In the genomic region with DNA sequence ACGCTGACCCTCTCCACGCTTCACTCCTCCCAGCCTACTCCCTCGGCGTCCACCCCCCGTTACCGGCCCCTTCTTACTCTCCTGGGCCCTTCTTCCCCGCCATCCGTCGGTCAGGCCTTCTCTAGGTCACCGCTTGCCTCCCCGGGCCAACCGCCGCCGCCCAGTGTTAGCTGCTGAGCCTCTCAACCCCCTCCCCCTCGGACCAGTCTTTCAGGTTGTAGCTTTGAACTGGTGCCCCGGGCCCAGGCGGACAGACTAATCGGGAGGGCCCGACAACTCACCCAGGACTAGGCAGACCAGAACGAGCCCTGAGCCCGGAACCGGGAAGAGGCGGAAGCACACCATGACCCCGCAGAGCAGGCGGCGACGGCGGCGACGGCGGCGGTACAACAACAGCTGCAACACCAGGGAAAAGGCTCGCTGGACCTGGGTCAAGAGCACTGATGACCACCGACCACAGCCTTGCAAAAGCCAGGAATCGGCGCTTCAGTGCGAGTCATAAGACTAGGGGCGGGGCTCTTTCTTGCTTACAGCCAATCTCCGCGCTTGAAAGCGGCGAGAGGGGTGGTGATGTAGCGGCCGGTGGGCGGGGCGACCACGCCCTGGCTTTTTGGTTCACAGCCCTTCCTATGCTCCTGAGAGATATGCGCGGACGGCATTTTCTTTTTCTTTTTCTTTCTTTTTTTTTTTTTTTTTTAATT, we compare ENCODE assay signal across 8 cellular contexts. TPM values are rescaled to one million over a fixed set of nuclear protein-coding genes. Genes with fewer than 3 reads are reported as not detected.
DNase-seq lines count a peak whose midpoint lies in the region; ATAC-seq and TF ChIP-seq lines count a peak whose summit lies in the region.

LAMP2 (minus strand) TSS at position 472 of the 701 bp plus-strand sequence; CDS start at position 345, 127 bp downstream.

- DNase-seq in NCI-H2081 (lab: John Stamatoyannopoulos, UW) (peak; percentile 88 to 92), T-helper 9 cell (peak; percentile 66), astrocyte of the cerebellum (ENCODE audit: low read depth) (peak; percentile 79), hepatic stellate cell (ENCODE audit: low spot score) (peak; percentile 71), renal cortical epithelial cell (ENCODE audit: low read depth) (peak; percentile 83), aorta (peak; percentile 93 to 95)

- H3K27me3 ChIP-seq in aorta (ENCODE audit: control insufficient read depth in 1 of 2, insufficient read depth in 2 of 2, low read length in 1 of 2) = peaks cover 0 to 2% of the 10 kb centered on the region in 2 donors

- 0 to 28% methylated on average over 50 of the region's 50 CpGs for WGBS in aorta, 2 donors

- peak within 1 kb of the TSS in 1 of 2 donors; percentile 91 for H3K27ac ChIP-seq in aorta (ENCODE audit: low read depth in 1 of 2, low read length in 2 of 2)

- in situ Hi-C loops in astrocyte of the cerebellum (cut with HindIII; ENCODE audit: low sequenced_read_pairs) = no loop called here

- no peaks in the 10 kb centered on the region for H3K9me3 ChIP-seq in aorta (ENCODE audit: control insufficient read depth, low read length)

- no peak for TF ChIP-seq CTCF in astrocyte of the cerebellum (IDR thresholded peaks at IDR 0.05; ENCODE audit: low read depth, low read length, missing control alignments)

- H3K36me3 ChIP-seq in aorta (ENCODE audit: control insufficient read depth in 1 of 2, insufficient read depth in 2 of 2, low read length in 1 of 2) = no peaks in the 10 kb centered on the region

- intact Hi-C loops in aorta (cut with DNase I) = loop anchor here in 1 of 2 donors (10.0 kb wide), 1 partner anchor 214 kb away; the partner anchor contains the start of gene ZBTB33

- no peaks in the 10 kb centered on the region for H3K4me1 ChIP-seq in aorta (ENCODE audit: control insufficient read depth in 1 of 2, insufficient read depth in 2 of 2, low read length in 2 of 2)

- ATAC-seq in GM18517 (IDR thresholded peaks at IDR 0.05; ENCODE audit: unreplicated experiment) (peak; percentile 90), HG03039 (IDR thresholded peaks at IDR 0.05; ENCODE audit: unreplicated experiment) (peak; percentile 95), aorta (ENCODE audit: low FRiP score) (peak; percentile 93)

- H3K4me3 ChIP-seq in astrocyte of the cerebellum (ENCODE audit: low read depth, low read length) = peak within 1 kb of the TSS; percentile 59
- H3K4me3 ChIP-seq in aorta (ENCODE audit: low read length in 2 of 2) = peak within 1 kb of the TSS; percentile 21 to 37

RNA-seq across cellular contexts. Expression of gene LAMP2, which starts in this region (rescaled TPM):
- total RNA-seq in renal cortical epithelial cell = 183 and 243 TPM in 2 replicates
- total RNA-seq in aorta = 100 to 1,000 TPM in 1 of 2 donors, 10 to 100 TPM in 1; 71.8 to 101 TPM
- 10 to 100 TPM; 35.8 to 40.8 TPM for polyA plus RNA-seq in aorta
